8 cellular contexts compared by ENCODE assay signal in genomic region chr3:70531063-70531657, GRCh38.
A peak's percentile ranks its signal among the peaks of the same experiment; 100 is the strongest.
DNase-seq lines count a peak whose midpoint lies in the region; ATAC-seq and TF ChIP-seq lines count a peak whose summit lies in the region.

No MANE protein-coding gene starts in this region.

- CTCF ChIA-PET in activated naive CD4-positive, alpha-beta T cell treated with anti-CD3 and anti-CD28 coated beads for 36 hours (lab: Charles Lee): interaction anchor here (0.8 to 1.2 kb wide), 2 partner anchors 44 to 1055 kb away, joined by 3 read pairs; no protein-coding TSS in a partner anchor

- H3F3A ChIP-seq in OCI-LY1 (ENCODE audit: insufficient read depth, low read length): no peaks in the 10 kb centered on the region

- no peak overlapping the region for H3K4me3 ChIP-seq in OCI-LY1 (ENCODE audit: low read depth, low read length, poor library complexity, severe bottlenecking)
- no peak overlapping the region for H3K4me3 ChIP-seq in epithelial cell of proximal tubule (ENCODE audit: low read depth, low read length)

- no peaks in the 10 kb centered on the region for H3K9me3 ChIP-seq in OCI-LY1 (ENCODE audit: low read length)

- H3K27ac ChIP-seq in OCI-LY1 (ENCODE audit: low read depth, low read length, poor library complexity, severe bottlenecking): no peak overlapping the region

- no peak overlapping the region for H2AFZ ChIP-seq in OCI-LY1 (ENCODE audit: low read length)

- peak in 2 of 3 experiments; percentile 0 to 54 for DNase-seq in NCI-H1417 (lab: John Stamatoyannopoulos, UW)
- DNase-seq in NCI-H1417 treated with DMSO at 0.1 percent for 48 hours (lab: John Stamatoyannopoulos, UW): no peak
- DNase-seq in epithelial cell of proximal tubule (ENCODE audit: low read depth): no peak
- peak; percentile 10 for DNase-seq in pulmonary artery endothelial cell (ENCODE audit: low read depth, low spot score)
- no peak for DNase-seq in activated naive CD4-positive, alpha-beta T cell treated with anti-CD3 and anti-CD28 coated beads for 36 hours
- DNase-seq in stimulated activated naive B cell treated with anti-CD40 and anti-IgM and Interleukin-4, amounts not matched to agents 10 μg/mL and 1 μg/mL and 100 μg/mL, for 72 hours: no peak

- no peaks in the 10 kb centered on the region for H3K4me1 ChIP-seq in OCI-LY1 (ENCODE audit: insufficient read depth, low read length, severe bottlenecking)

- intact Hi-C loops in activated naive CD4-positive, alpha-beta T cell treated with anti-CD3 and anti-CD28 coated beads for 36 hours (cut with micrococcal nuclease): loop anchor here (1.0 to 5.0 kb wide), 6 partner anchors 539 to 1121 kb away; no protein-coding TSS in a partner anchor

- no peak overlapping the region for H3K27ac Mint-ChIP-seq in activated naive CD4-positive, alpha-beta T cell treated with anti-CD3 and anti-CD28 coated beads for 36 hours
- H3K27ac Mint-ChIP-seq in stimulated activated naive B cell treated with anti-CD40 and anti-IgM and Interleukin-4, amounts not matched to agents 10 μg/mL and 1 μg/mL and 100 μg/mL, for 72 hours: no peak overlapping the region

- no peaks in the 10 kb centered on the region for H4K20me1 ChIP-seq in OCI-LY1 (ENCODE audit: insufficient read depth, low read length)

- peaks cover 1% of the 10 kb centered on the region for H3K27me3 Mint-ChIP-seq in activated naive CD4-positive, alpha-beta T cell treated with anti-CD3 and anti-CD28 coated beads for 36 hours (ENCODE audit: low read depth)
- H3K27me3 Mint-ChIP-seq in stimulated activated naive B cell treated with anti-CD40 and anti-IgM and Interleukin-4, amounts not matched to agents 10 μg/mL and 1 μg/mL and 100 μg/mL, for 72 hours: peaks cover 0 to 3% of the 10 kb centered on the region in 2 donors

- TF ChIP-seq CTCF in OCI-LY1 (IDR thresholded peaks at IDR 0.05; ENCODE audit: low read length) (peak; percentile 67), epithelial cell of proximal tubule (conservative IDR thresholded peaks at IDR 0.05; ENCODE audit: low read depth, low read length) (peak; percentile 64)

- no peak for ATAC-seq in stimulated activated naive B cell treated with anti-CD40 and anti-IgM and Interleukin-4, amounts not matched to agents 10 μg/mL and 1 μg/mL and 100 μg/mL, for 72 hours (replicated peaks)
- ATAC-seq in HG02623 (IDR thresholded peaks at IDR 0.05; ENCODE audit: unreplicated experiment): no peak

- H3K79me2 ChIP-seq in OCI-LY1 (ENCODE audit: insufficient read depth, low read length): no peaks in the 10 kb centered on the region

- no peaks in the 10 kb centered on the region for H3K27me3 ChIP-seq in OCI-LY1 (ENCODE audit: insufficient read depth, low read length)

- H3K4me3 Mint-ChIP-seq in activated naive CD4-positive, alpha-beta T cell treated with anti-CD3 and anti-CD28 coated beads for 36 hours: no peak overlapping the region
- H3K4me3 Mint-ChIP-seq in stimulated activated naive B cell treated with anti-CD40 and anti-IgM and Interleukin-4, amounts not matched to agents 10 μg/mL and 1 μg/mL and 100 μg/mL, for 72 hours: no peak overlapping the region

- no peaks in the 10 kb centered on the region for H3K36me3 Mint-ChIP-seq in activated naive CD4-positive, alpha-beta T cell treated with anti-CD3 and anti-CD28 coated beads for 36 hours (ENCODE audit: low read depth)
- H3K36me3 Mint-ChIP-seq in stimulated activated naive B cell treated with anti-CD40 and anti-IgM and Interleukin-4, amounts not matched to agents 10 μg/mL and 1 μg/mL and 100 μg/mL, for 72 hours: no peaks in the 10 kb centered on the region

- no peak overlapping the region for H3K4me2 ChIP-seq in OCI-LY1 (ENCODE audit: low read length)

- no peaks in the 10 kb centered on the region for H3K36me3 ChIP-seq in OCI-LY1 (ENCODE audit: insufficient read depth, low read length)

- no peaks in the 10 kb centered on the region for H3K9me2 ChIP-seq in OCI-LY1 (ENCODE audit: low read depth, low read length)

- H3K4me1 Mint-ChIP-seq in activated naive CD4-positive, alpha-beta T cell treated with anti-CD3 and anti-CD28 coated beads for 36 hours (ENCODE audit: low read depth): no peaks in the 10 kb centered on the region
- no peaks in the 10 kb centered on the region for H3K4me1 Mint-ChIP-seq in stimulated activated naive B cell treated with anti-CD40 and anti-IgM and Interleukin-4, amounts not matched to agents 10 μg/mL and 1 μg/mL and 100 μg/mL, for 72 hours

- H3K9ac ChIP-seq in OCI-LY1 (ENCODE audit: low read length): no peak overlapping the region

- no peaks in the 10 kb centered on the region for H3K9me3 Mint-ChIP-seq in activated naive CD4-positive, alpha-beta T cell treated with anti-CD3 and anti-CD28 coated beads for 36 hours
- no peaks in the 10 kb centered on the region for H3K9me3 Mint-ChIP-seq in stimulated activated naive B cell treated with anti-CD40 and anti-IgM and Interleukin-4, amounts not matched to agents 10 μg/mL and 1 μg/mL and 100 μg/mL, for 72 hours

Comparison
In these comparisons a context has a peak if more than half of its experiments do, and no peak if none do; other contexts are left out.
1. DNase-seq: peak in NCI-H1417 (2 of 3) and pulmonary artery endothelial cell (single experiment); none in NCI-H1417 treated with DMSO at 0.1 percent for 48 hours (single experiment), epithelial cell of proximal tubule (single experiment), activated naive CD4-positive, alpha-beta T cell treated with anti-CD3 and anti-CD28 coated beads for 36 hours (single experiment) and stimulated activated naive B cell treated with anti-CD40 and anti-IgM and Interleukin-4, amounts not matched to agents 10 μg/mL and 1 μg/mL and 100 μg/mL, for 72 hours (single experiment).